26 cellular contexts compared by ENCODE assay signal in genomic region chr3:13867727-13868126, GRCh38.
DNase-seq lines count a peak whose midpoint lies in the region; TF ChIP-seq lines count a peak whose summit lies in the region.
"Had no signal": no experiment of that assay in that cellular context is flagged by ENCODE, and none has a peak within 500 bp of the region (broad histone marks: within the 10 kb centered on the region; RNA-seq: fewer than 3 reads in every experiment).

No MANE protein-coding gene starts in this region.

- intact Hi-C loops in posterior cingulate gyrus (cut with DNase I) = no loop called here

- DNase-seq in activated T-cell treated with anti-CD3 and anti-CD28 coated beads, Interleukin-2, amount 50 U/mL, for 24 hours = no peak
- DNase-seq in activated T-cell treated with anti-CD3 and anti-CD28 coated beads for 4 hours = no peak
- no peak for DNase-seq in effector memory CD4-positive, alpha-beta T cell
- DNase-seq in posterior cingulate gyrus = peak in 8 of 10 donors; percentile 37 to 93 (median 60)
- no peak for DNase-seq in islet precursor cell
- no peak for DNase-seq in hepatic stellate cell (ENCODE audit: low spot score)
- no peak for DNase-seq in HEK293T (ENCODE audit: extremely low spot score)
- DNase-seq: activated CD8-positive, alpha-beta memory T cell treated with anti-CD3 and anti-CD28 coated beads, Interleukin-2, amount 10 ng/mL, durations not matched to agents 7 days and 5 days; COR-L47; dermis blood vessel endothelial cell; GF-D8; HCEC 1CT; hippocampal formation; IMR-90; NCI-H1092 treated with DMSO at 0.1 percent for 48 hours; NCI-H2029; NCI-H526; nucleus accumbens; SJCRH30; small intestine; stimulated activated CD4-positive, alpha-beta T cell treated with anti-CD3 and anti-CD28 coated beads, Interleukin-1b, Interleukin-23, amount 100 ng/mL, for 48 hours; stimulated activated CD8-positive, alpha-beta memory T cell treated with anti-CD3 and anti-CD28 coated beads, Interleukin-4, amount 100 ng/mL, for 48 hours; transverse colon had no signal

- no peak overlapping the region for H3K4me3 Mint-ChIP-seq in activated T-cell treated with anti-CD3 and anti-CD28 coated beads, Interleukin-2, amount 50 U/mL, for 24 hours
- H3K4me3 Mint-ChIP-seq: activated CD8-positive, alpha-beta memory T cell treated with anti-CD3 and anti-CD28 coated beads, Interleukin-2, amount 10 ng/mL, durations not matched to agents 7 days and 5 days; B cell had no signal

- H3K4me1 Mint-ChIP-seq in activated T-cell treated with anti-CD3 and anti-CD28 coated beads, Interleukin-2, amount 50 U/mL, for 24 hours (ENCODE audit: low read depth) = peaks cover 39% of the 10 kb centered on the region
- H3K4me1 Mint-ChIP-seq: B cell had no signal

- POLR2A ChIA-PET in HEK293 (lab: Yijun Ruan, JAX) = no interaction called here
- POLR2A ChIA-PET in HEK293T (lab: Yijun Ruan, JAX) = no interaction called here

- CTCF ChIA-PET in HEK293 (lab: Yijun Ruan, JAX) = no interaction called here
- CTCF ChIA-PET in HEK293T (lab: Yijun Ruan, JAX) = no interaction called here

- TF ChIP-seq CTCF in HEK293 (tag by site-specific recombination; IDR thresholded peaks at IDR 0.05) = no peak

- no peaks in the 10 kb centered on the region for H3K36me3 ChIP-seq in HEK293 (ENCODE audit: control insufficient read depth in 2 of 2, insufficient read depth in 1 of 2, low read length in 2 of 2)
- peaks cover 14% of the 10 kb centered on the region for H3K36me3 ChIP-seq in effector memory CD4-positive, alpha-beta T cell (ENCODE audit: control insufficient read depth, insufficient read depth, low read length)
- H3K36me3 ChIP-seq: gastroesophageal sphincter, SJCRH30, transverse colon had no signal

- no peaks in the 10 kb centered on the region for H3K27me3 Mint-ChIP-seq in activated T-cell treated with anti-CD3 and anti-CD28 coated beads, Interleukin-2, amount 50 U/mL, for 24 hours
- H3K27me3 Mint-ChIP-seq: activated CD8-positive, alpha-beta memory T cell treated with anti-CD3 and anti-CD28 coated beads, Interleukin-2, amount 10 ng/mL, durations not matched to agents 7 days and 5 days had no signal

- no peak overlapping the region for H3K27ac ChIP-seq in HEK293 (ENCODE audit: extremely low read depth, low read depth, low read length)
- H3K27ac ChIP-seq in effector memory CD4-positive, alpha-beta T cell (ENCODE audit: insufficient read depth, low read length, poor library complexity, severe bottlenecking) = peak overlapping the region; percentile 74
- H3K27ac ChIP-seq: gastroesophageal sphincter, SJCRH30, transverse colon had no signal

- no peaks in the 10 kb centered on the region for H3K4me1 ChIP-seq in HEK293 (ENCODE audit: control insufficient read depth, insufficient read depth, low read length)
- peaks cover 52% of the 10 kb centered on the region for H3K4me1 ChIP-seq in effector memory CD4-positive, alpha-beta T cell (ENCODE audit: control insufficient read depth, insufficient read depth, low read length, poor library complexity, severe bottlenecking)
- H3K4me1 ChIP-seq: gastroesophageal sphincter, SJCRH30, transverse colon had no signal

- no peaks in the 10 kb centered on the region for H3K9me3 ChIP-seq in HEK293 (ENCODE audit: control insufficient read depth, insufficient read depth, low read depth, low read length)
- H3K9me3 ChIP-seq in effector memory CD4-positive, alpha-beta T cell (ENCODE audit: control insufficient read depth, low read length) = no peaks in the 10 kb centered on the region
- H3K9me3 ChIP-seq: SJCRH30, transverse colon had no signal

- no peak overlapping the region for H3K4me3 ChIP-seq in HEK293 (ENCODE audit: low read depth, low read length)
- H3K4me3 ChIP-seq in effector memory CD4-positive, alpha-beta T cell (ENCODE audit: insufficient read depth, low read depth, low read length, poor library complexity, severe bottlenecking) = no peak overlapping the region
- H3K4me3 ChIP-seq: gastroesophageal sphincter, SJCRH30, transverse colon had no signal

- peaks cover 3% of the 10 kb centered on the region for H3K36me3 Mint-ChIP-seq in activated T-cell treated with anti-CD3 and anti-CD28 coated beads, Interleukin-2, amount 50 U/mL, for 24 hours (ENCODE audit: low read depth)
- H3K36me3 Mint-ChIP-seq: activated CD8-positive, alpha-beta memory T cell treated with anti-CD3 and anti-CD28 coated beads, Interleukin-2, amount 10 ng/mL, durations not matched to agents 7 days and 5 days had no signal

- H3K27ac Mint-ChIP-seq in activated T-cell treated with anti-CD3 and anti-CD28 coated beads, Interleukin-2, amount 50 U/mL, for 24 hours = peak overlapping the region; percentile 10
- H3K27ac Mint-ChIP-seq: activated CD8-positive, alpha-beta memory T cell treated with anti-CD3 and anti-CD28 coated beads, Interleukin-2, amount 10 ng/mL, durations not matched to agents 7 days and 5 days; B cell had no signal

- peaks cover 3% of the 10 kb centered on the region for H3K9me3 Mint-ChIP-seq in activated T-cell treated with anti-CD3 and anti-CD28 coated beads, Interleukin-2, amount 50 U/mL, for 24 hours

- H3K27me3 ChIP-seq in effector memory CD4-positive, alpha-beta T cell (replicated peaks; ENCODE audit: control insufficient read depth, insufficient read depth, low read length, poor library complexity, severe bottlenecking) = no peaks in the 10 kb centered on the region

TF ChIP-seq in HEK293, 187 proteins besides CTCF, POLR2A, EP300 and RAD21:
- TF ChIP-seq, protein P1, sequence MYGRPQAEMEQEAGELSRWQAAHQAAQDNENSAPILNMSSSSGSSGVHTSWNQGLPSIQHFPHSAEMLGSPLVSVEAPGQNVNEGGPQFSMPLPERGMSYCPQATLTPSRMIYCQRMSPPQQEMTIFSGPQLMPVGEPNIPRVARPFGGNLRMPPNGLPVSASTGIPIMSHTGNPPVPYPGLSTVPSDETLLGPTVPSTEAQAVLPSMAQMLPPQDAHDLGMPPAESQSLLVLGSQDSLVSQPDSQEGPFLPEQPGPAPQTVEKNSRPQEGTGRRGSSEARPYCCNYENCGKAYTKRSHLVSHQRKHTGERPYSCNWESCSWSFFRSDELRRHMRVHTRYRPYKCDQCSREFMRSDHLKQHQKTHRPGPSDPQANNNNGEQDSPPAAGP (tag by site-specific recombination; IDR thresholded peaks at IDR 0.05) = peak; percentile 62; the same call in 1 of the 2 replicates
- TF ChIP-seq ZFHX2 (tag by site-specific recombination; conservative IDR thresholded peaks at IDR 0.05) (peak; percentile 56), BCL11B (tag by site-specific recombination; IDR thresholded peaks at IDR 0.05; ENCODE audit: low read depth) (no peak), EGR2 (tag by site-specific recombination; IDR thresholded peaks at IDR 0.05; ENCODE audit: low read depth) (peak; percentile 50; the same call in 1 of the 2 replicates), HOXA7 (CRISPR knock-in tag; IDR thresholded peaks at IDR 0.05; ENCODE audit: borderline replicate concordance) (no peak)

TF ChIP-seq in HEK293T, 16 proteins besides CTCF, POLR2A, EP300 and RAD21:
- TF ChIP-seq SP1 (IDR thresholded peaks at IDR 0.05) (no peak), SUZ12 (IDR thresholded peaks at IDR 0.05) (no peak), ZNF384 (IDR thresholded peaks at IDR 0.05) (no peak), FOXM1 (IDR thresholded peaks at IDR 0.05; ENCODE audit: borderline replicate concordance) (no peak), TARDBP (IDR thresholded peaks at IDR 0.05) (no peak), ELF4 (IDR thresholded peaks at IDR 0.05) (no peak), BHLHE40 (IDR thresholded peaks at IDR 0.05; ENCODE audit: borderline replicate concordance) (no peak), FOXA1 (IDR thresholded peaks at IDR 0.05) (no peak)
- TF ChIP-seq, protein P2, sequence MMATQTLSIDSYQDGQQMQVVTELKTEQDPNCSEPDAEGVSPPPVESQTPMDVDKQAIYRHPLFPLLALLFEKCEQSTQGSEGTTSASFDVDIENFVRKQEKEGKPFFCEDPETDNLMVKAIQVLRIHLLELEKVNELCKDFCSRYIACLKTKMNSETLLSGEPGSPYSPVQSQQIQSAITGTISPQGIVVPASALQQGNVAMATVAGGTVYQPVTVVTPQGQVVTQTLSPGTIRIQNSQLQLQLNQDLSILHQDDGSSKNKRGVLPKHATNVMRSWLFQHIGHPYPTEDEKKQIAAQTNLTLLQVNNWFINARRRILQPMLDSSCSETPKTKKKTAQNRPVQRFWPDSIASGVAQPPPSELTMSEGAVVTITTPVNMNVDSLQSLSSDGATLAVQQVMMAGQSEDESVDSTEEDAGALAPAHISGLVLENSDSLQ (IDR thresholded peaks at IDR 0.05) = no peak
TF ChIP-seq in HEK293T: peak in this region for 0.

Comparison
In these comparisons a context has a peak if more than half of its experiments do, and no peak if none do; other contexts are left out.
1. DNase-seq: peak in posterior cingulate gyrus (8 of 10); none in activated T-cell treated with anti-CD3 and anti-CD28 coated beads, Interleukin-2, amount 50 U/mL, for 24 hours (single experiment), activated T-cell treated with anti-CD3 and anti-CD28 coated beads for 4 hours (single experiment), effector memory CD4-positive, alpha-beta T cell (0 of 3), islet precursor cell (single experiment), hepatic stellate cell (single experiment) and HEK293T (single experiment).